In the genomic region with DNA sequence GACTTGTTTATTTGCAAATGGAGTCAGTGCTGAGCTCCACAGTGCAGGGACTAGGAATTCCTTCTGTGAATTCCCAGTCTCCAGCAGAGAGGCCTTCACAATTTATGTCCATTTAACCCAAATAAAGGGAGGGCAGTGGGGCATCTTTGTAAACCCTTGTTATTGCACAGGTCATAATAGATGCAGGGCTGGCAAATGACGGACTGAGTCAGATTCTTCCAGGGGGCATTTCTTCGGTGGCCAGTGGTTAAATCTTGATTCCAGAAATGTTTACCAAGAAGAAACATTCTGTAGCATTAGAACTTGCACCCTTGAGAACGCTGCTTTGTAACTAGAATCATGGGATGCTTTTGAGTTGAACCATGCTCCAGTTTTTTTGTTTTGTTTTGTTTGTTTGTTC, we compare ENCODE assay signal across 14 cellular contexts.
A peak's percentile ranks its signal among the peaks of the same experiment; 100 is the strongest.
DNase-seq lines count a peak whose midpoint lies in the region; ATAC-seq and TF ChIP-seq lines count a peak whose summit lies in the region.
"Had no signal": no experiment of that assay in that cellular context is flagged by ENCODE, and none has a peak within 500 bp of the region (broad histone marks: within the 10 kb centered on the region; RNA-seq: fewer than 3 reads in every experiment).

No MANE protein-coding gene starts in this region.

- H2AFZ ChIP-seq in GM23338: peak overlapping the region; percentile 29; the same call in 1 of the 2 replicates
- no peak overlapping the region for H2AFZ ChIP-seq in trophoblast cell (ENCODE audit: insufficient read depth, low read length, poor library complexity)

- CTCF ChIA-PET in activated CD8-positive, alpha-beta memory T cell treated with anti-CD3 and anti-CD28 coated beads, Interleukin-2, amount 10 ng/mL, durations not matched to agents 7 days and 5 days (lab: Charles Lee): no interaction called here

- H3K9me3 ChIP-seq in SJSA1 (replicated peaks) (no peaks in the 10 kb centered on the region), trophoblast cell (ENCODE audit: insufficient read depth, low read depth, low read length) (no peaks in the 10 kb centered on the region)
- H3K9me3 ChIP-seq: A549, Caco-2, HAP-1 had no signal

- H3K27me3 Mint-ChIP-seq in GM23338 (ENCODE audit: insufficient read depth, low read depth, poor library complexity): peaks cover 1% of the 10 kb centered on the region
- H3K27me3 Mint-ChIP-seq in activated CD8-positive, alpha-beta memory T cell treated with anti-CD3 and anti-CD28 coated beads, Interleukin-2, amount 10 ng/mL, durations not matched to agents 7 days and 5 days: no peaks in the 10 kb centered on the region

- H3K18ac ChIP-seq in trophoblast cell (ENCODE audit: low read length): no peak overlapping the region

- no peaks in the 10 kb centered on the region for H3K36me3 Mint-ChIP-seq in GM23338 (ENCODE audit: low read depth)
- H3K36me3 Mint-ChIP-seq in activated CD8-positive, alpha-beta memory T cell treated with anti-CD3 and anti-CD28 coated beads, Interleukin-2, amount 10 ng/mL, durations not matched to agents 7 days and 5 days: no peaks in the 10 kb centered on the region

- H3K27ac ChIP-seq in GM23338 (ENCODE audit: low read depth): no peak overlapping the region
- peak overlapping the region; percentile 42; the same call in 1 of the 2 replicates for H3K27ac ChIP-seq in SJSA1
- no peak overlapping the region for H3K27ac ChIP-seq in trophoblast cell (ENCODE audit: low read depth, low read length)
- H3K27ac ChIP-seq: 22Rv1, A549, C4-2B had no signal

- H3K9me3 Mint-ChIP-seq in GM23338: no peaks in the 10 kb centered on the region
- H3K9me3 Mint-ChIP-seq in activated CD8-positive, alpha-beta memory T cell treated with anti-CD3 and anti-CD28 coated beads, Interleukin-2, amount 10 ng/mL, durations not matched to agents 7 days and 5 days (ENCODE audit: low read depth): peaks cover 7% of the 10 kb centered on the region

- H2BK12ac ChIP-seq in trophoblast cell (ENCODE audit: low read length): peak overlapping the region; percentile 67

- H2BK5ac ChIP-seq in trophoblast cell (ENCODE audit: low read depth, low read length, poor library complexity): no peak overlapping the region

- H3K9me2 ChIP-seq in GM23338 (ENCODE audit: insufficient read depth): no peaks in the 10 kb centered on the region

- no peaks in the 10 kb centered on the region for H3F3A ChIP-seq in GM23338 (replicated peaks; ENCODE audit: low read depth)

- no peak overlapping the region for H3K4me3 Mint-ChIP-seq in GM23338
- H3K4me3 Mint-ChIP-seq in activated CD8-positive, alpha-beta memory T cell treated with anti-CD3 and anti-CD28 coated beads, Interleukin-2, amount 10 ng/mL, durations not matched to agents 7 days and 5 days: no peak overlapping the region
- H3K4me3 Mint-ChIP-seq: CD4-positive, alpha-beta T cell had no signal

- H3K4me1 Mint-ChIP-seq in GM23338: peaks cover 6% of the 10 kb centered on the region; the same call in 2 of the 3 replicates
- no peaks in the 10 kb centered on the region for H3K4me1 Mint-ChIP-seq in activated CD8-positive, alpha-beta memory T cell treated with anti-CD3 and anti-CD28 coated beads, Interleukin-2, amount 10 ng/mL, durations not matched to agents 7 days and 5 days

- H4K91ac ChIP-seq in trophoblast cell (ENCODE audit: low read depth, low read length): peak overlapping the region; percentile 84

- H4K20me1 ChIP-seq in GM23338 (replicated peaks; ENCODE audit: insufficient read depth): no peaks in the 10 kb centered on the region

- H3K9ac ChIP-seq in trophoblast cell (ENCODE audit: low read length): no peak overlapping the region

- H3K4me2 ChIP-seq in GM23338 (no peak overlapping the region), trophoblast cell (ENCODE audit: low read length) (no peak overlapping the region)
- H3K4me2 ChIP-seq: A549 had no signal

- no CpG with 5 or more reads among the region's 3 CpGs for WGBS in trophoblast cell (ENCODE audit: extremely low coverage, insufficient coverage, insufficient read length)

- H3K79me2 ChIP-seq in GM23338 (replicated peaks; ENCODE audit: insufficient read depth) (no peaks in the 10 kb centered on the region), trophoblast cell (ENCODE audit: control insufficient read depth, insufficient read depth, low read length, poor library complexity) (no peaks in the 10 kb centered on the region)

- no peak overlapping the region for H3K27ac Mint-ChIP-seq in GM23338
- H3K27ac Mint-ChIP-seq in activated CD8-positive, alpha-beta memory T cell treated with anti-CD3 and anti-CD28 coated beads, Interleukin-2, amount 10 ng/mL, durations not matched to agents 7 days and 5 days: no peak overlapping the region
- H3K27ac Mint-ChIP-seq: CD4-positive, alpha-beta T cell had no signal

- ATAC-seq in GM23338: no peak
- ATAC-seq in activated CD8-positive, alpha-beta memory T cell treated with anti-CD3 and anti-CD28 coated beads, Interleukin-2, amount 10 ng/mL, durations not matched to agents 7 days and 5 days: no peak
- ATAC-seq: A549 had no signal

- TF ChIP-seq CTCF in GM23338 (conservative IDR thresholded peaks at IDR 0.05; ENCODE audit: low read depth in 2 of 2): no peak

- H3K79me1 ChIP-seq in trophoblast cell (ENCODE audit: low read length): peaks cover 27% of the 10 kb centered on the region

- no peak overlapping the region for H2BK120ac ChIP-seq in trophoblast cell (ENCODE audit: insufficient read depth, low read length, poor library complexity)

- H4K12ac ChIP-seq in trophoblast cell (ENCODE audit: low read depth, low read length): no peak overlapping the region

- H3K14ac ChIP-seq in trophoblast cell (ENCODE audit: low read length): no peak overlapping the region

- H3K27me3 ChIP-seq in GM23338 (ENCODE audit: insufficient read depth) (no peaks in the 10 kb centered on the region), SJSA1 (replicated peaks) (no peaks in the 10 kb centered on the region), trophoblast cell (ENCODE audit: insufficient read depth, low read length) (no peaks in the 10 kb centered on the region)

- no peak for DNase-seq in GM23338 (ENCODE audit: low spot score)
- peak; percentile 59 to 78 for DNase-seq in SJSA1 (ENCODE audit: low read depth in 1 of 2, low spot score in 2 of 2)
- peak; percentile 60 for DNase-seq in fibroblast of peridontal ligament (ENCODE audit: extremely low read depth)
- DNase-seq in trophoblast cell: no peak
- DNase-seq in stimulated activated CD4-positive, alpha-beta T cell treated with anti-CD3 and anti-CD28 coated beads, Interleukin-15, amount 100 ng/mL, for 24 hours: no peak
- DNase-seq in activated CD8-positive, alpha-beta memory T cell treated with anti-CD3 and anti-CD28 coated beads, Interleukin-2, amount 10 ng/mL, durations not matched to agents 7 days and 5 days: no peak
- DNase-seq in NCI-H345 treated with DMSO at 0.1 percent for 48 hours (lab: John Stamatoyannopoulos, UW; ENCODE audit: unreplicated experiment): no peak
- DNase-seq: AML-193; Caco-2; CD4-positive, alpha-beta T cell had no signal

- no peak overlapping the region for H4K8ac ChIP-seq in trophoblast cell (ENCODE audit: low read depth, low read length)

- no peak overlapping the region for H3K4ac ChIP-seq in trophoblast cell (ENCODE audit: low read depth, low read length)

- no peaks in the 10 kb centered on the region for H3K4me1 ChIP-seq in GM23338 (ENCODE audit: insufficient read depth)
- peaks cover 34% of the 10 kb centered on the region for H3K4me1 ChIP-seq in SJSA1 (replicated peaks)
- H3K4me1 ChIP-seq in trophoblast cell (ENCODE audit: control insufficient read depth in 1 of 2, insufficient read depth in 2 of 2, low read length in 2 of 2): peaks cover 13 to 15% of the 10 kb centered on the region in 2 experiments
- H3K4me1 ChIP-seq: Caco-2, HAP-1 had no signal

- H2AK5ac ChIP-seq in trophoblast cell (ENCODE audit: low read length): no peak overlapping the region

- H3K4me3 ChIP-seq in GM23338: no peak overlapping the region
- H3K4me3 ChIP-seq in SJSA1: no peak overlapping the region
- no peak overlapping the region for H3K4me3 ChIP-seq in trophoblast cell (ENCODE audit: low read depth, low read length)
- H3K4me3 ChIP-seq: A549, HAP-1 had no signal

- H3K36me3 ChIP-seq in GM23338 (ENCODE audit: insufficient read depth) (no peaks in the 10 kb centered on the region), SJSA1 (no peaks in the 10 kb centered on the region), trophoblast cell (ENCODE audit: control insufficient read depth in 1 of 2, insufficient read depth in 2 of 2, low read length in 2 of 2) (no peaks in the 10 kb centered on the region)
- H3K36me3 ChIP-seq: HAP-1 had no signal

- H3K23ac ChIP-seq in trophoblast cell (ENCODE audit: low read length): no peak overlapping the region

TF ChIP-seq in GM23338, 12 proteins besides CTCF, POLR2A, EP300 and RAD21 (continues in another document):
- TF ChIP-seq, protein P1, sequence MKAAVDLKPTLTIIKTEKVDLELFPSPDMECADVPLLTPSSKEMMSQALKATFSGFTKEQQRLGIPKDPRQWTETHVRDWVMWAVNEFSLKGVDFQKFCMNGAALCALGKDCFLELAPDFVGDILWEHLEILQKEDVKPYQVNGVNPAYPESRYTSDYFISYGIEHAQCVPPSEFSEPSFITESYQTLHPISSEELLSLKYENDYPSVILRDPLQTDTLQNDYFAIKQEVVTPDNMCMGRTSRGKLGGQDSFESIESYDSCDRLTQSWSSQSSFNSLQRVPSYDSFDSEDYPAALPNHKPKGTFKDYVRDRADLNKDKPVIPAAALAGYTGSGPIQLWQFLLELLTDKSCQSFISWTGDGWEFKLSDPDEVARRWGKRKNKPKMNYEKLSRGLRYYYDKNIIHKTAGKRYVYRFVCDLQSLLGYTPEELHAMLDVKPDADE (IDR thresholded peaks at IDR 0.05): no peak
- TF ChIP-seq EZH2 (IDR thresholded peaks at IDR 0.05; ENCODE audit: low read depth, unreplicated experiment) (no peak), EZH2phosphoT487 (IDR thresholded peaks at IDR 0.05; ENCODE audit: unreplicated experiment) (no peak)

Comparison
In these comparisons a context has a peak if more than half of its experiments do, and no peak if none do; other contexts are left out.
1. DNase-seq: peak in SJSA1 (2 of 2) and fibroblast of peridontal ligament (single experiment); none in GM23338 (single experiment), trophoblast cell (0 of 2), stimulated activated CD4-positive, alpha-beta T cell treated with anti-CD3 and anti-CD28 coated beads, Interleukin-15, amount 100 ng/mL, for 24 hours (single experiment), activated CD8-positive, alpha-beta memory T cell treated with anti-CD3 and anti-CD28 coated beads, Interleukin-2, amount 10 ng/mL, durations not matched to agents 7 days and 5 days (single experiment) and NCI-H345 treated with DMSO at 0.1 percent for 48 hours (single experiment).